8 cellular contexts compared by ENCODE assay signal in genomic region chr13:52862358-52863206, GRCh38. TPM values are rescaled to one million over a fixed set of nuclear protein-coding genes. Genes with fewer than 3 reads are reported as not detected.
DNase-seq lines count a peak whose midpoint lies in the region; ATAC-seq and TF ChIP-seq lines count a peak whose summit lies in the region.

No MANE protein-coding gene starts in this region.

- H3K4me1 Mint-ChIP-seq in activated naive CD4-positive, alpha-beta T cell treated with anti-CD3 and anti-CD28 coated beads, Interleukin-2, amount 10 ng/mL, durations not matched to agents 7 days and 5 days: peaks cover 7% of the 10 kb centered on the region

- no peak for ATAC-seq in HG02610 (IDR thresholded peaks at IDR 0.05; ENCODE audit: unreplicated experiment)
- ATAC-seq in GM18867 (IDR thresholded peaks at IDR 0.05; ENCODE audit: unreplicated experiment): no peak

- H3K4me3 Mint-ChIP-seq in activated naive CD4-positive, alpha-beta T cell treated with anti-CD3 and anti-CD28 coated beads, Interleukin-2, amount 10 ng/mL, durations not matched to agents 7 days and 5 days: no peak overlapping the region

- H3K27me3 ChIP-seq in colonic mucosa (no peaks in the 10 kb centered on the region), spleen (replicated peaks in 1 of 7) (peaks cover 0 to 18% (median 0%) of the 10 kb centered on the region in 7 donors), ovary (no peaks in the 10 kb centered on the region)

- H3K9me3 ChIP-seq in colonic mucosa (no peaks in the 10 kb centered on the region), spleen (peaks cover 0 to 4% (median 0%) of the 10 kb centered on the region in 8 donors), ovary (no peaks in the 10 kb centered on the region)

- H3K4me3 ChIP-seq in colonic mucosa: no peak overlapping the region
- H3K4me3 ChIP-seq in spleen: no peak overlapping the region
- H3K4me3 ChIP-seq in ovary: no peak overlapping the region

- no peak for TF ChIP-seq EP300 in ovary (IDR thresholded peaks at IDR 0.05)

- no peak overlapping the region for H3K27ac Mint-ChIP-seq in activated naive CD4-positive, alpha-beta T cell treated with anti-CD3 and anti-CD28 coated beads, Interleukin-2, amount 10 ng/mL, durations not matched to agents 7 days and 5 days

- H3K4me1 ChIP-seq in colonic mucosa: no peaks in the 10 kb centered on the region
- H3K4me1 ChIP-seq in spleen: no peaks in the 10 kb centered on the region
- H3K4me1 ChIP-seq in ovary (ENCODE audit: insufficient read depth): no peaks in the 10 kb centered on the region

- H3K27me3 Mint-ChIP-seq in activated naive CD4-positive, alpha-beta T cell treated with anti-CD3 and anti-CD28 coated beads, Interleukin-2, amount 10 ng/mL, durations not matched to agents 7 days and 5 days: peaks cover under 1% of the 10 kb centered on the region

- no peaks in the 10 kb centered on the region for H3K9me3 Mint-ChIP-seq in activated naive CD4-positive, alpha-beta T cell treated with anti-CD3 and anti-CD28 coated beads, Interleukin-2, amount 10 ng/mL, durations not matched to agents 7 days and 5 days

- peak; percentile 52 for TF ChIP-seq CTCF in colonic mucosa (IDR thresholded peaks at IDR 0.05)
- TF ChIP-seq CTCF in spleen (IDR thresholded peaks at IDR 0.05 in 8 of 11, conservative IDR thresholded peaks at IDR 0.05 in 3 of 11): peak in 7 of 11 experiments; percentile 25 to 63 (median 53)
- TF ChIP-seq CTCF in ovary (IDR thresholded peaks at IDR 0.05): no peak

- H3K36me3 ChIP-seq in colonic mucosa (no peaks in the 10 kb centered on the region), spleen (no peaks in the 10 kb centered on the region), ovary (no peaks in the 10 kb centered on the region)

- intact Hi-C loops in colonic mucosa (cut with DNase I) (loop anchor here (10.0 kb wide), 1 partner anchor 292 kb away; no protein-coding TSS in a partner anchor), spleen (cut with DNase I; ENCODE audit: low total_unique reads) (no loop called here), ovary (cut with DNase I) (no loop called here)

- WGBS in spleen, 5 donors: 48 to 59% (median 54%) methylated on average over 3 of the region's 3 CpGs
- WGBS in ovary, 3 donors: 47 to 53% (median 52%) methylated on average over 3 of the region's 3 CpGs

- H3K27ac ChIP-seq in colonic mucosa (no peak overlapping the region), spleen (no peak overlapping the region), ovary (no peak overlapping the region)

- no peaks in the 10 kb centered on the region for H3K36me3 Mint-ChIP-seq in activated naive CD4-positive, alpha-beta T cell treated with anti-CD3 and anti-CD28 coated beads, Interleukin-2, amount 10 ng/mL, durations not matched to agents 7 days and 5 days

- CTCF ChIA-PET in activated naive CD4-positive, alpha-beta T cell treated with anti-CD3 and anti-CD28 coated beads, Interleukin-2, amount 10 ng/mL, durations not matched to agents 7 days and 5 days (lab: Charles Lee): interaction anchor here (0.5 to 2.0 kb wide), 4 partner anchors 11 to 290 kb away, joined by 3 to 4 read pairs (median 3); no protein-coding TSS in a partner anchor

- H3K9ac ChIP-seq in colonic mucosa (ENCODE audit: low read depth in 2 of 2, low read length in 2 of 2): no peak overlapping the region

- TF ChIP-seq POLR2A in spleen (IDR thresholded peaks at IDR 0.05) (no peak), ovary (IDR thresholded peaks at IDR 0.05) (no peak)

- DNase-seq in activated naive CD4-positive, alpha-beta T cell treated with anti-CD3 and anti-CD28 coated beads, Interleukin-2, amount 10 ng/mL, durations not matched to agents 7 days and 5 days: peak; percentile 35
- DNase-seq in activated naive CD4-positive, alpha-beta T cell treated with Interleukin-2 at 50 U/mL for 16 hours: no peak
- DNase-seq in NAMALWA (ENCODE audit: low spot score): peak; percentile 30
- peak; percentile 40 for DNase-seq in colonic mucosa
- DNase-seq in spleen: no peak
- no peak for DNase-seq in ovary

RNA-seq across cellular contexts. Expression of gene PCDH8, which starts 14.1 kb away (rescaled TPM):
- total RNA-seq in colonic mucosa: under 1 TPM; 0.15 to 0.21 TPM
- total RNA-seq in spleen: not detected
- not detected for polyA plus RNA-seq in spleen
- total RNA-seq in ovary: not detected
- under 1 TPM in 1 of 2 donors, not detected in 1; 0.06 TPM for polyA plus RNA-seq in ovary

Comparison
In these comparisons a context has a peak if more than half of its experiments do, and no peak if none do; other contexts are left out.
1. DNase-seq: peak in activated naive CD4-positive, alpha-beta T cell treated with anti-CD3 and anti-CD28 coated beads, Interleukin-2, amount 10 ng/mL, durations not matched to agents 7 days and 5 days (single experiment), NAMALWA (single experiment) and colonic mucosa (single experiment); none in activated naive CD4-positive, alpha-beta T cell treated with Interleukin-2 at 50 U/mL for 16 hours (single experiment), spleen (single experiment) and ovary (0 of 5).
2. CTCF ChIP-seq: peak in colonic mucosa (single experiment) and spleen (7 of 11); none in ovary (0 of 3).